8 cellular contexts compared by ENCODE assay signal in genomic region chr3:134527037-134527436, GRCh38. TPM values are rescaled to one million over a fixed set of nuclear protein-coding genes. Genes with fewer than 3 reads are reported as not detected.
DNase-seq lines count a peak whose midpoint lies in the region; ATAC-seq and TF ChIP-seq lines count a peak whose summit lies in the region.
"Had no signal": no experiment of that assay in that cellular context is flagged by ENCODE, and none has a peak within 500 bp of the region (broad histone marks: within the 10 kb centered on the region; RNA-seq: fewer than 3 reads in every experiment).

No MANE protein-coding gene starts in this region.

- H3K36me3 Mint-ChIP-seq in neural crest cell (ENCODE audit: low read depth), result peaks cover 47% of the 10 kb centered on the region

- no peaks in the 10 kb centered on the region for H3K36me3 ChIP-seq in GM06990 (ENCODE audit: control insufficient read depth, insufficient read depth, low read length)

- H3K4me1 Mint-ChIP-seq in neural crest cell, result no peaks in the 10 kb centered on the region

- peak; percentile 6 for DNase-seq in GM06990 (ENCODE audit: extremely low read depth, insufficient read length)
- peak; percentile 26 for DNase-seq in HuH-7 (ENCODE audit: low spot score)
- peak in 1 of 2 donors; percentile 10 for DNase-seq in cardiac fibroblast (ENCODE audit: low read depth in 2 of 2)
- no peak for DNase-seq in neural crest cell (ENCODE audit: low read depth, low spot score)
- no peak for DNase-seq in cortex of kidney (lab: John Stamatoyannopoulos, UW)
- DNase-seq in SIG-M5 (lab: John Stamatoyannopoulos, UW), result no peak
- DNase-seq: natural killer cell had no signal

- H3K4me3 ChIP-seq in GM06990 (replicated peaks; ENCODE audit: low read depth, low read length) (no peak overlapping the region), cardiac fibroblast (replicated peaks in 1 of 2; ENCODE audit: low read depth in 2 of 2, low read length in 2 of 2) (no peak overlapping the region)

- H3K27me3 ChIP-seq in GM06990 (replicated peaks; ENCODE audit: control insufficient read depth, insufficient read depth, low read length), result no peaks in the 10 kb centered on the region

- no peak overlapping the region for H3K27ac Mint-ChIP-seq in neural crest cell (ENCODE audit: unreplicated experiment)
- H3K27ac Mint-ChIP-seq: natural killer cell had no signal

- no peaks in the 10 kb centered on the region for H3K27me3 Mint-ChIP-seq in neural crest cell (ENCODE audit: low read depth)

- peaks cover 31% of the 10 kb centered on the region for H3K9me3 Mint-ChIP-seq in neural crest cell

- TF ChIP-seq CTCF in GM06990 (IDR thresholded peaks at IDR 0.05; ENCODE audit: insufficient read depth, low read length, poor library complexity, severe bottlenecking) (peak; percentile 28), cardiac fibroblast (IDR thresholded peaks at IDR 0.05; ENCODE audit: low read depth, low read length) (peak; percentile 48), neural crest cell (conservative IDR thresholded peaks at IDR 0.05) (peak; percentile 27)

- no peak for ATAC-seq in GM21825 (IDR thresholded peaks at IDR 0.05; ENCODE audit: unreplicated experiment)

- no peak overlapping the region for H3K4me3 Mint-ChIP-seq in neural crest cell
- H3K4me3 Mint-ChIP-seq: natural killer cell had no signal

RNA-seq across cellular contexts. Expression of gene CEP63, which starts 41.2 kb away (rescaled TPM):
- 27.0 and 31.8 TPM in 2 replicates for total RNA-seq in neural crest cell

RNA-seq across cellular contexts. Expression of gene ANAPC13, which starts 41.3 kb away (rescaled TPM):
- 71.8 and 73.0 TPM in 2 replicates for total RNA-seq in neural crest cell

Comparison
In these comparisons a context has a peak if more than half of its experiments do, and no peak if none do; other contexts are left out.
1. DNase-seq: peak in GM06990 (single experiment) and HuH-7 (single experiment); none in neural crest cell (single experiment), cortex of kidney (single experiment) and SIG-M5 (single experiment).
2. Peak in every context shown above with its lines, with median percentiles within 50 percentile points of each other: CTCF ChIP-seq.